Comparison of ENCODE assay signal across 13 cellular contexts in genomic region chr11:8838248-8838647, GRCh38.
DNase-seq lines count a peak whose midpoint lies in the region; ATAC-seq, FAIRE-seq and TF ChIP-seq lines count a peak whose summit lies in the region.
"Had no signal": no experiment of that assay in that cellular context is flagged by ENCODE, and none has a peak within 500 bp of the region (broad histone marks: within the 10 kb centered on the region; RNA-seq: fewer than 3 reads in every experiment).

No MANE protein-coding gene starts in this region.

- H3K9me3 Mint-ChIP-seq in astrocyte (ENCODE audit: unreplicated experiment) (peaks cover 2% of the 10 kb centered on the region), natural killer cell (no peaks in the 10 kb centered on the region)
- H3K9me3 Mint-ChIP-seq in activated CD8-positive, alpha-beta memory T cell treated with anti-CD3 and anti-CD28 coated beads, Interleukin-2, amount 10 ng/mL, durations not matched to agents 7 days and 5 days (ENCODE audit: low read depth), result no peaks in the 10 kb centered on the region

- peaks cover 33% of the 10 kb centered on the region for H3K79me2 ChIP-seq in astrocyte (ENCODE audit: insufficient read depth, low read length)

- no peaks in the 10 kb centered on the region for H4K20me1 ChIP-seq in astrocyte (ENCODE audit: insufficient read depth, low read length)

- ATAC-seq in left cardiac atrium, result peak; percentile 53 to 63
- no peak for ATAC-seq in natural killer cell
- no peak for ATAC-seq in activated CD8-positive, alpha-beta memory T cell treated with anti-CD3 and anti-CD28 coated beads, Interleukin-2, amount 10 ng/mL, durations not matched to agents 7 days and 5 days
- no peak for ATAC-seq in aorta (ENCODE audit: low FRiP score)
- ATAC-seq in GM21619 (IDR thresholded peaks at IDR 0.05; ENCODE audit: unreplicated experiment), result no peak

- no peak overlapping the region for H2AFZ ChIP-seq in astrocyte (ENCODE audit: low read depth, low read length)

- no peak overlapping the region for H3K4me3 ChIP-seq in astrocyte (ENCODE audit: insufficient read depth, low read depth, low read length)
- no peak overlapping the region for H3K4me3 ChIP-seq in skin epidermis
- H3K4me3 ChIP-seq in aorta (ENCODE audit: low read length in 2 of 2), result no peak overlapping the region

- H3K27ac Mint-ChIP-seq in astrocyte (ENCODE audit: unreplicated experiment), result peak overlapping the region; percentile 56
- no peak overlapping the region for H3K27ac Mint-ChIP-seq in natural killer cell
- H3K27ac Mint-ChIP-seq in activated CD8-positive, alpha-beta memory T cell treated with anti-CD3 and anti-CD28 coated beads, Interleukin-2, amount 10 ng/mL, durations not matched to agents 7 days and 5 days, result no peak overlapping the region

- no peak for TF ChIP-seq CTCF in astrocyte (IDR thresholded peaks at IDR 0.05; ENCODE audit: insufficient read depth, low read depth, low read length)
- TF ChIP-seq CTCF in natural killer cell (IDR thresholded peaks at IDR 0.05), result no peak

- peaks cover 69% of the 10 kb centered on the region for H3K4me1 Mint-ChIP-seq in astrocyte (ENCODE audit: low read depth, unreplicated experiment)
- no peaks in the 10 kb centered on the region for H3K4me1 Mint-ChIP-seq in natural killer cell
- peaks cover 6% of the 10 kb centered on the region for H3K4me1 Mint-ChIP-seq in activated CD8-positive, alpha-beta memory T cell treated with anti-CD3 and anti-CD28 coated beads, Interleukin-2, amount 10 ng/mL, durations not matched to agents 7 days and 5 days

- H3K36me3 ChIP-seq in astrocyte (ENCODE audit: insufficient read depth, low read length) (no peaks in the 10 kb centered on the region), aorta (ENCODE audit: control insufficient read depth in 1 of 2, insufficient read depth in 2 of 2, low read length in 1 of 2) (no peaks in the 10 kb centered on the region)
- H3K36me3 ChIP-seq: neutrophil had no signal

- H3K27me3 Mint-ChIP-seq in astrocyte (ENCODE audit: low read depth, unreplicated experiment) (no peaks in the 10 kb centered on the region), natural killer cell (ENCODE audit: low read depth in 2 of 2) (peaks cover 7 to 19% of the 10 kb centered on the region in 2 donors)
- H3K27me3 Mint-ChIP-seq in activated CD8-positive, alpha-beta memory T cell treated with anti-CD3 and anti-CD28 coated beads, Interleukin-2, amount 10 ng/mL, durations not matched to agents 7 days and 5 days, result peaks cover 44% of the 10 kb centered on the region

- no peak overlapping the region for H3K4me3 Mint-ChIP-seq in astrocyte (ENCODE audit: unreplicated experiment)
- H3K4me3 Mint-ChIP-seq in natural killer cell, result no peak overlapping the region
- no peak overlapping the region for H3K4me3 Mint-ChIP-seq in activated CD8-positive, alpha-beta memory T cell treated with anti-CD3 and anti-CD28 coated beads, Interleukin-2, amount 10 ng/mL, durations not matched to agents 7 days and 5 days

- H3K27ac ChIP-seq in astrocyte (ENCODE audit: low read depth, low read length), result peak overlapping the region; percentile 29
- H3K27ac ChIP-seq in skin epidermis, result peak overlapping the region in 18 of 21 experiments; percentile 0 to 73 (median 48)
- no peak overlapping the region for H3K27ac ChIP-seq in aorta (ENCODE audit: low read depth in 1 of 2, low read length in 2 of 2)
- H3K27ac ChIP-seq: KMS-11, neutrophil had no signal

- 48 to 50% methylated on average over 7 of the region's 7 CpGs for WGBS in aorta, 2 donors

- intact Hi-C loops in left cardiac atrium (cut with DNase I) (no loop called here), natural killer cell (cut with micrococcal nuclease) (no loop called here), aorta (cut with DNase I) (no loop called here)

- peak overlapping the region; percentile 12 for H3K9ac ChIP-seq in astrocyte (ENCODE audit: low read length)
- H3K9ac ChIP-seq: KMS-11 had no signal

- H3K4me2 ChIP-seq in astrocyte (ENCODE audit: low read length), result peak overlapping the region; percentile 48
- H3K4me2 ChIP-seq: KMS-11 had no signal

- H3K4me1 ChIP-seq in astrocyte (ENCODE audit: insufficient read depth, low read length) (peaks cover 40% of the 10 kb centered on the region), aorta (ENCODE audit: control insufficient read depth in 1 of 2, insufficient read depth in 2 of 2, low read length in 2 of 2) (no peaks in the 10 kb centered on the region)

- FAIRE-seq in astrocyte (lab: Jason Lieb, UNC), result peak; percentile 26
- FAIRE-seq: D721Med had no signal

- H3K27me3 ChIP-seq in astrocyte (ENCODE audit: insufficient read depth, low read length), result no peaks in the 10 kb centered on the region
- no peaks in the 10 kb centered on the region for H3K27me3 ChIP-seq in aorta (ENCODE audit: control insufficient read depth in 1 of 2, insufficient read depth in 2 of 2, low read length in 1 of 2)

- CTCF ChIA-PET in activated CD8-positive, alpha-beta memory T cell treated with anti-CD3 and anti-CD28 coated beads, Interleukin-2, amount 10 ng/mL, durations not matched to agents 7 days and 5 days (lab: Charles Lee), result interaction anchor here (1.0 kb wide), 1 partner anchor 114 kb away, joined by 3 read pairs; no protein-coding TSS in a partner anchor

- peak; percentile 73 for DNase-seq in HCEC 1CT
- peak; percentile 96 for DNase-seq in astrocyte (ENCODE audit: low read depth)
- no peak for DNase-seq in left cardiac atrium
- DNase-seq in natural killer cell, result no peak
- no peak for DNase-seq in activated CD8-positive, alpha-beta memory T cell treated with anti-CD3 and anti-CD28 coated beads, Interleukin-2, amount 10 ng/mL, durations not matched to agents 7 days and 5 days
- no peak for DNase-seq in aorta
- DNase-seq: activated naive CD4-positive, alpha-beta T cell; NCI-H82 had no signal

- no peaks in the 10 kb centered on the region for H3K9me3 ChIP-seq in astrocyte (ENCODE audit: insufficient read depth, low read depth, low read length)
- H3K9me3 ChIP-seq in aorta (ENCODE audit: control insufficient read depth, low read length), result no peaks in the 10 kb centered on the region
- H3K9me3 ChIP-seq: neutrophil had no signal

- H3K36me3 Mint-ChIP-seq in astrocyte (ENCODE audit: low read depth, unreplicated experiment) (peaks cover 17% of the 10 kb centered on the region), natural killer cell (no peaks in the 10 kb centered on the region)
- no peaks in the 10 kb centered on the region for H3K36me3 Mint-ChIP-seq in activated CD8-positive, alpha-beta memory T cell treated with anti-CD3 and anti-CD28 coated beads, Interleukin-2, amount 10 ng/mL, durations not matched to agents 7 days and 5 days

Comparison
In these comparisons a context has a peak if more than half of its experiments do, and no peak if none do; other contexts are left out.
1. DNase-seq: peak in HCEC 1CT (single experiment) and astrocyte (single experiment); none in left cardiac atrium (single experiment), natural killer cell (single experiment), activated CD8-positive, alpha-beta memory T cell treated with anti-CD3 and anti-CD28 coated beads, Interleukin-2, amount 10 ng/mL, durations not matched to agents 7 days and 5 days (single experiment) and aorta (0 of 2).
2. H3K27ac ChIP-seq: peak in astrocyte (single experiment) and skin epidermis (18 of 21); none in aorta (0 of 2).
3. ATAC-seq: peak in left cardiac atrium (2 of 2); none in natural killer cell (0 of 3), activated CD8-positive, alpha-beta memory T cell treated with anti-CD3 and anti-CD28 coated beads, Interleukin-2, amount 10 ng/mL, durations not matched to agents 7 days and 5 days (single experiment), aorta (single experiment) and GM21619 (single experiment).